ENCODE assay signal across 22 cellular contexts in genomic region chr10:107966817-107967216, GRCh38.
"Had no signal": no experiment of that assay in that cellular context is flagged by ENCODE, and none has a peak within 500 bp of the region (broad histone marks: within the 10 kb centered on the region; RNA-seq: fewer than 3 reads in every experiment).

No MANE protein-coding gene starts in this region.

- H3K4me3 Mint-ChIP-seq: activated T-cell treated with anti-CD3 and anti-CD28 coated beads, Interleukin-2, amount 50 U/mL, for 24 hours; activated T-helper 17 cell treated with anti-CD3 and anti-CD28 coated beads, Interleukin-2, amount 50 U/mL, for 72 hours; memory B cell; natural killer cell treated with Interleukin-12 subunit alpha and Interleukin-12 subunit beta and Interleukin-15 and Interleukin-18, amount 100 ng/mL, for 72 hours; stimulated activated naive CD8-positive, alpha-beta T cell treated with anti-CD3 and anti-CD28 coated beads, Interleukin-15, Interleukin-2, amounts not matched to agents 100 ng/mL and 50 ng/mL, for 24 hours; T-helper 1 cell treated with Interleukin-12 subunit alpha and Interleukin-12 subunit beta and Interleukin-4 antibody, amounts not matched to agents 30 μg/mL and 1 μg/mL, for 36 hours; WTC11 had no signal

- H3K27me3 ChIP-seq: adrenal gland, gastrocnemius medialis, tibial nerve, uterus had no signal

- H3K9me3 Mint-ChIP-seq: memory B cell had no signal

- ATAC-seq: activated naive CD4-positive, alpha-beta T cell treated with anti-CD3 and anti-CD28 coated beads, Interleukin-2, amount 50 U/mL, for 72 hours; activated T-helper 17 cell treated with anti-CD3 and anti-CD28 coated beads, Interleukin-2, amount 50 U/mL, for 72 hours; gastrocnemius medialis; natural killer cell treated with Interleukin-12 subunit alpha and Interleukin-12 subunit beta and Interleukin-15 and Interleukin-18, amount 100 ng/mL, for 72 hours; WTC11 had no signal

- H3K9me3 ChIP-seq: adrenal gland, gastrocnemius medialis, prostate gland, tibial nerve, uterus had no signal

- DNase-seq: activated CD8-positive, alpha-beta memory T cell treated with anti-CD3 and anti-CD28 coated beads for 24 hours; activated CD8-positive, alpha-beta memory T cell treated with anti-CD3 and anti-CD28 coated beads, Interleukin-2, amount 50 U/mL, for 4 hours; activated T-cell treated with anti-CD3 and anti-CD28 coated beads, Interleukin-2, amount 50 U/mL, for 24 hours; adrenal gland; cerebellar nuclear complex; erythroblast; gastrocnemius medialis; hippocampal formation; stimulated activated CD4-positive, alpha-beta T cell treated with anti-CD3 and anti-CD28 coated beads, Interleukin-12 subunit alpha, Interleukin-12 subunit beta, amount 100 ng/mL, for 4 hours; stimulated activated CD4-positive, alpha-beta T cell treated with anti-CD3 and anti-CD28 coated beads, Interleukin-4, amount 100 ng/mL, for 4 hours; substantia nigra; T1000; uterus had no signal

- H3K27ac ChIP-seq: adrenal gland, gastrocnemius medialis, prostate gland, tibial nerve, uterus had no signal

- H3K4me3 ChIP-seq: adrenal gland, gastrocnemius medialis, prostate gland, tibial nerve, uterus had no signal

- H3K36me3 Mint-ChIP-seq: activated naive CD4-positive, alpha-beta T cell treated with anti-CD3 and anti-CD28 coated beads, Interleukin-2, amount 50 U/mL, for 72 hours; memory B cell; natural killer cell treated with Interleukin-12 subunit alpha and Interleukin-12 subunit beta and Interleukin-15 and Interleukin-18, amount 100 ng/mL, for 72 hours; WTC11 had no signal

- H3K36me3 ChIP-seq: adrenal gland, gastrocnemius medialis, prostate gland, tibial nerve, uterus had no signal

- H3K27ac Mint-ChIP-seq: activated naive CD4-positive, alpha-beta T cell treated with anti-CD3 and anti-CD28 coated beads, Interleukin-2, amount 50 U/mL, for 72 hours; activated T-cell treated with anti-CD3 and anti-CD28 coated beads, Interleukin-2, amount 50 U/mL, for 24 hours; activated T-helper 17 cell treated with anti-CD3 and anti-CD28 coated beads, Interleukin-2, amount 50 U/mL, for 72 hours; memory B cell; natural killer cell treated with Interleukin-12 subunit alpha and Interleukin-12 subunit beta and Interleukin-15 and Interleukin-18, amount 100 ng/mL, for 72 hours; stimulated activated naive CD8-positive, alpha-beta T cell treated with anti-CD3 and anti-CD28 coated beads, Interleukin-15, Interleukin-2, amounts not matched to agents 100 ng/mL and 50 ng/mL, for 24 hours; T-helper 1 cell treated with Interleukin-12 subunit alpha and Interleukin-12 subunit beta and Interleukin-4 antibody, amounts not matched to agents 30 μg/mL and 1 μg/mL, for 36 hours; WTC11 had no signal

- H3K27me3 Mint-ChIP-seq: activated T-cell treated with anti-CD3 and anti-CD28 coated beads, Interleukin-2, amount 50 U/mL, for 24 hours; activated T-helper 17 cell treated with anti-CD3 and anti-CD28 coated beads, Interleukin-2, amount 50 U/mL, for 72 hours; memory B cell; natural killer cell treated with Interleukin-12 subunit alpha and Interleukin-12 subunit beta and Interleukin-15 and Interleukin-18, amount 100 ng/mL, for 72 hours; stimulated activated naive CD8-positive, alpha-beta T cell treated with anti-CD3 and anti-CD28 coated beads, Interleukin-15, Interleukin-2, amounts not matched to agents 100 ng/mL and 50 ng/mL, for 24 hours had no signal

- H3K4me1 Mint-ChIP-seq: activated T-helper 17 cell treated with anti-CD3 and anti-CD28 coated beads, Interleukin-2, amount 50 U/mL, for 72 hours; memory B cell; WTC11 had no signal

- H3K4me1 ChIP-seq: adrenal gland, gastrocnemius medialis, prostate gland, tibial nerve, uterus had no signal
